Comparison of ENCODE assay signal across 1 cellular context in the genomic region with DNA sequence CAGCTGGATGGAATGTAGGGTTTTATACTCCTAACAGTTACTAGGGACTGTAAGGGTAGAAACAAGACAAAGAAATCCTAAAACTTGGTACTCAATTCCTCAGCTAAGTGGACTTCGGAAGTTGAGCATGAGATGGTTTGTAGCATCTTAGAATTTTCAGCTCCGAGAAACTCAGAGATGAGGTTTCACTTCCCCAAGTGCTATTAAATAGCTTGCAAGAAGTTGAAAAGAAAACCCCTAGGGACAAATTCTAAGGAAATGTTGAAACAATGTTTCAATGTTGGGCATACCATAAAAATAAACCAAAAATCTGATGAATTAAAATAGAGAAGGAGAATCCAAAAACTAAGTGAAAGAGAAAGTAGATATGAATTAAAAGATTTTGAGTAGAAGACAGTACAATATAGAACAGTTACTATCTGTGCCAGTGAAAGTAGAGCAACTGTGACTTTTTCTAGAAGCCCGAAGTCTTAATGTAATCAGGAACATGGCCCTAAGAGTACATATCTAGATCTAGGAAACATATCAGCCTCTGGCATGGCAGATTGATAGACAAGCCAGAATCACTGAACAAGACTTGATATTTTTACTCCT.
TF ChIP-seq lines count a peak whose summit lies in the region.

No MANE protein-coding gene starts in this region.

TF ChIP-seq in HepG2, 621 proteins besides CTCF, POLR2A, EP300 and RAD21 (continued from another document):
- TF ChIP-seq, protein P1, sequence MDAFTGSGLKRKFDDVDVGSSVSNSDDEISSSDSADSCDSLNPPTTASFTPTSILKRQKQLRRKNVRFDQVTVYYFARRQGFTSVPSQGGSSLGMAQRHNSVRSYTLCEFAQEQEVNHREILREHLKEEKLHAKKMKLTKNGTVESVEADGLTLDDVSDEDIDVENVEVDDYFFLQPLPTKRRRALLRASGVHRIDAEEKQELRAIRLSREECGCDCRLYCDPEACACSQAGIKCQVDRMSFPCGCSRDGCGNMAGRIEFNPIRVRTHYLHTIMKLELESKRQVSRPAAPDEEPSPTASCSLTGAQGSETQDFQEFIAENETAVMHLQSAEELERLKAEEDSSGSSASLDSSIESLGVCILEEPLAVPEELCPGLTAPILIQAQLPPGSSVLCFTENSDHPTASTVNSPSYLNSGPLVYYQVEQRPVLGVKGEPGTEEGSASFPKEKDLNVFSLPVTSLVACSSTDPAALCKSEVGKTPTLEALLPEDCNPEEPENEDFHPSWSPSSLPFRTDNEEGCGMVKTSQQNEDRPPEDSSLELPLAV (CRISPR knock-in tag; conservative IDR thresholded peaks at IDR 0.05; ENCODE audit: low read depth) = no peak
- TF ChIP-seq, protein P2, sequence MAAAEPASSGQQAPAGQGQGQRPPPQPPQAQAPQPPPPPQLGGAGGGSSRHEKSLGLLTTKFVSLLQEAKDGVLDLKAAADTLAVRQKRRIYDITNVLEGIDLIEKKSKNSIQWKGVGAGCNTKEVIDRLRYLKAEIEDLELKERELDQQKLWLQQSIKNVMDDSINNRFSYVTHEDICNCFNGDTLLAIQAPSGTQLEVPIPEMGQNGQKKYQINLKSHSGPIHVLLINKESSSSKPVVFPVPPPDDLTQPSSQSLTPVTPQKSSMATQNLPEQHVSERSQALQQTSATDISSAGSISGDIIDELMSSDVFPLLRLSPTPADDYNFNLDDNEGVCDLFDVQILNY (CRISPR knock-in tag; conservative IDR thresholded peaks at IDR 0.05) = no peak
- TF ChIP-seq, protein P3, sequence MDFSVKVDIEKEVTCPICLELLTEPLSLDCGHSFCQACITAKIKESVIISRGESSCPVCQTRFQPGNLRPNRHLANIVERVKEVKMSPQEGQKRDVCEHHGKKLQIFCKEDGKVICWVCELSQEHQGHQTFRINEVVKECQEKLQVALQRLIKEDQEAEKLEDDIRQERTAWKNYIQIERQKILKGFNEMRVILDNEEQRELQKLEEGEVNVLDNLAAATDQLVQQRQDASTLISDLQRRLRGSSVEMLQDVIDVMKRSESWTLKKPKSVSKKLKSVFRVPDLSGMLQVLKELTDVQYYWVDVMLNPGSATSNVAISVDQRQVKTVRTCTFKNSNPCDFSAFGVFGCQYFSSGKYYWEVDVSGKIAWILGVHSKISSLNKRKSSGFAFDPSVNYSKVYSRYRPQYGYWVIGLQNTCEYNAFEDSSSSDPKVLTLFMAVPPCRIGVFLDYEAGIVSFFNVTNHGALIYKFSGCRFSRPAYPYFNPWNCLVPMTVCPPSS (IDR thresholded peaks at IDR 0.05) = no peak
- TF ChIP-seq, protein P4, sequence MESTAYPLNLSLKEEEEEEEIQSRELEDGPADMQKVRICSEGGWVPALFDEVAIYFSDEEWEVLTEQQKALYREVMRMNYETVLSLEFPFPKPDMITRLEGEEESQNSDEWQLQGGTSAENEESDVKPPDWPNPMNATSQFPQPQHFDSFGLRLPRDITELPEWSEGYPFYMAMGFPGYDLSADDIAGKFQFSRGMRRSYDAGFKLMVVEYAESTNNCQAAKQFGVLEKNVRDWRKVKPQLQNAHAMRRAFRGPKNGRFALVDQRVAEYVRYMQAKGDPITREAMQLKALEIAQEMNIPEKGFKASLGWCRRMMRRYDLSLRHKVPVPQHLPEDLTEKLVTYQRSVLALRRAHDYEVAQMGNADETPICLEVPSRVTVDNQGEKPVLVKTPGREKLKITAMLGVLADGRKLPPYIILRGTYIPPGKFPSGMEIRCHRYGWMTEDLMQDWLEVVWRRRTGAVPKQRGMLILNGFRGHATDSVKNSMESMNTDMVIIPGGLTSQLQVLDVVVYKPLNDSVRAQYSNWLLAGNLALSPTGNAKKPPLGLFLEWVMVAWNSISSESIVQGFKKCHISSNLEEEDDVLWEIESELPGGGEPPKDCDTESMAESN (CRISPR knock-in tag; conservative IDR thresholded peaks at IDR 0.05) = no peak
- TF ChIP-seq RORA (CRISPR knock-in tag; IDR thresholded peaks at IDR 0.05) = no peak
